In the genomic region with DNA sequence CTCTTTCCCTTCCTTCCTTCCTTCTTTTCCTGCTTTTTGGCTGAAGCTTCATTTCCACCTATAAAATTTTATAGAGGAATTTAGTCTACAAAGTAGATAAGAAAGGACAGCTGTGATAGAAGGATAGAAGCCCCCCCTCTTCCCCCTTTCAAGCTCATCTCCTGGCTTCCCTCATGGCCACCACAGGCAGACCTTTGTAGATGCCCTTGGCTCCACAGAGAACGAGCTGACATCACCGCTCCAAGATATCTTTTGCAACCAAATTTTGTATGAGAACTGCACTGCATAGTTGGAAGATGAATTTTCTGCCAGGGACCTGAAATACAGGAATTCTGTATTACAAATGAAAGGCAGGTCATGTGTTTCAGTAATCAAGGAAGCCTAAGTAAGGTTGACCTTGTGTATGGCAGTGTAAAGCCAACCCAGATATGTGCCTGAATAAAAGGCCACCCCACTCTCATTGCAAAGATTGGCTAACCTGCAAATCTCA, we compare ENCODE assay signal across 28 cellular contexts.
"Had no signal": no experiment of that assay in that cellular context is flagged by ENCODE, and none has a peak within 500 bp of the region (broad histone marks: within the 10 kb centered on the region; RNA-seq: fewer than 3 reads in every experiment).

No MANE protein-coding gene starts in this region.

- ATAC-seq: activated CD4-positive, alpha-beta T cell treated with anti-CD3 and anti-CD28 coated beads for 36 hours; activated CD8-positive, alpha-beta memory T cell treated with anti-CD3 and anti-CD28 coated beads, Interleukin-2, amount 10 ng/mL, durations not matched to agents 7 days and 5 days; activated CD8-positive, alpha-beta T cell treated with anti-CD3 and anti-CD28 coated beads, Interleukin-2, amount 10 ng/mL, durations not matched to agents 7 days and 5 days; activated T-cell treated with anti-CD3 and anti-CD28 coated beads, Interleukin-2, amount 50 U/mL, for 72 hours; gastroesophageal sphincter had no signal

- H3K4me3 ChIP-seq: ascending aorta, breast epithelium, cardiac muscle cell, colonic mucosa, esophagus squamous epithelium, gastroesophageal sphincter had no signal

- H3K36me3 ChIP-seq: breast epithelium, cardiac muscle cell, colonic mucosa, gastroesophageal sphincter had no signal

- H3K27me3 ChIP-seq: ascending aorta, breast epithelium, cardiac muscle cell, colonic mucosa, esophagus squamous epithelium, gastroesophageal sphincter had no signal

- H3K4me1 ChIP-seq: breast epithelium, colonic mucosa had no signal

- H3K9me3 ChIP-seq: ascending aorta, breast epithelium, colonic mucosa, esophagus squamous epithelium, gastroesophageal sphincter had no signal

- DNase-seq: activated CD4-positive, alpha-beta memory T cell treated with anti-CD3 and anti-CD28 coated beads for 36 hours; activated CD4-positive, alpha-beta T cell treated with anti-CD3 and anti-CD28 coated beads for 36 hours; activated CD4-positive, alpha-beta T cell treated with anti-CD3 and anti-CD28 coated beads, Interleukin-2, amount 10 ng/mL, durations not matched to agents 24 days and 14 days; activated CD4-positive, CD25-positive, alpha-beta regulatory T cell; activated CD4-positive, CD25-positive, alpha-beta regulatory T cell treated with anti-CD3 and anti-CD28 coated beads, Interleukin-2, amount 50 U/mL, for 72 hours; activated CD8-positive, alpha-beta memory T cell treated with anti-CD3 and anti-CD28 coated beads, Interleukin-2, amount 10 ng/mL, durations not matched to agents 7 days and 5 days; activated CD8-positive, alpha-beta memory T cell treated with anti-CD3 and anti-CD28 coated beads, Interleukin-2, amount 50 U/mL, for 4 hours; activated CD8-positive, alpha-beta T cell treated with anti-CD3 and anti-CD28 coated beads, Interleukin-2, amount 10 ng/mL, durations not matched to agents 7 days and 5 days; activated effector memory CD4-positive, alpha-beta T cell treated with Interleukin-2 at 50 U/mL for 16 hours; activated gamma-delta T cell treated with Interleukin-2 at 50 U/mL for 16 hours; activated naive CD4-positive, alpha-beta T cell treated with anti-CD3 and anti-CD28 coated beads, Interleukin-2, amount 50 U/mL, for 16 hours; activated naive CD4-positive, alpha-beta T cell treated with Interleukin-2 at 50 U/mL for 16 hours; activated T-cell treated with anti-CD3 and anti-CD28 coated beads for 4 hours; activated T-cell treated with anti-CD3 and anti-CD28 coated beads, Interleukin-2, amount 50 U/mL, for 24 hours; activated T-cell treated with anti-CD3 and anti-CD28 coated beads, Interleukin-2, amount 50 U/mL, for 72 hours; central memory CD4-positive, alpha-beta T cell; cerebellar nuclear complex; colonic mucosa; effector CD8-positive, alpha-beta T cell; erythroblast; esophagus squamous epithelium; foreskin melanocyte; head of caudate nucleus; T-helper 2 cell had no signal

- H3K27ac ChIP-seq: ascending aorta, breast epithelium, cardiac muscle cell, colonic mucosa, esophagus squamous epithelium, gastroesophageal sphincter had no signal
